25 cellular contexts compared by ENCODE assay signal in genomic region chr2:219520079-219520478, GRCh38. TPM values are rescaled to one million over a fixed set of nuclear protein-coding genes. Genes with fewer than 3 reads are reported as not detected.
A peak's percentile ranks its signal among the peaks of the same experiment; 100 is the strongest.
DNase-seq lines count a peak whose midpoint lies in the region; ATAC-seq and TF ChIP-seq lines count a peak whose summit lies in the region.
"Had no signal": no experiment of that assay in that cellular context is flagged by ENCODE, and none has a peak within 500 bp of the region (broad histone marks: within the 10 kb centered on the region; RNA-seq: fewer than 3 reads in every experiment).

No MANE protein-coding gene starts in this region.

- H3K4me1 ChIP-seq in endodermal cell (ENCODE audit: control insufficient read depth, insufficient read depth, low read length) (peaks cover 4% of the 10 kb centered on the region), GM23338 (ENCODE audit: insufficient read depth) (peaks cover 23% of the 10 kb centered on the region)

- H3K9me3 Mint-ChIP-seq in HFFc6 (no peaks in the 10 kb centered on the region), endodermal cell (no peaks in the 10 kb centered on the region), GM23338 (no peaks in the 10 kb centered on the region)
- H3K9me3 Mint-ChIP-seq: activated CD4-positive, alpha-beta T cell treated with anti-CD3 and anti-CD28 coated beads, Interleukin-2, amount 10 ng/mL, durations not matched to agents 24 days and 14 days; activated T-helper 17 cell treated with anti-CD3 and anti-CD28 coated beads, Interleukin-2, amount 50 U/mL, for 72 hours; mesothelial cell of epicardium; nephron had no signal

- WGBS in endodermal cell (ENCODE audit: insufficient coverage in 1 of 2, insufficient read length in 1 of 2), 2 experiments, result 73 to 79% methylated on average over 5 to 8 of the region's 8 CpGs

- no peak for TF ChIP-seq CTCF in HFFc6 (IDR thresholded peaks at IDR 0.05)
- no peak for TF ChIP-seq CTCF in endodermal cell (conservative IDR thresholded peaks at IDR 0.05)
- TF ChIP-seq CTCF in GM23338 (conservative IDR thresholded peaks at IDR 0.05; ENCODE audit: low read depth in 2 of 2), result no peak
- TF ChIP-seq CTCF in dorsolateral prefrontal cortex (IDR thresholded peaks at IDR 0.05 in 54 of 56, conservative IDR thresholded peaks at IDR 0.05 in 2 of 56; ENCODE audit: low read depth in 1 of 56, partially characterized antibody in 56 of 56), result no peak

- no peaks in the 10 kb centered on the region for H3K79me2 ChIP-seq in GM23338 (replicated peaks; ENCODE audit: insufficient read depth)

- H3K4me3 ChIP-seq in endodermal cell (ENCODE audit: low read length) (no peak overlapping the region), GM23338 (no peak overlapping the region), dorsolateral prefrontal cortex (no peak overlapping the region)
- H3K4me3 ChIP-seq: esophagus squamous epithelium, skin epidermis, thyroid gland had no signal

- H3K27me3 ChIP-seq in endodermal cell (ENCODE audit: control insufficient read depth, insufficient read depth, low read length, poor library complexity, severe bottlenecking), result peaks cover 25% of the 10 kb centered on the region
- peaks cover 39% of the 10 kb centered on the region for H3K27me3 ChIP-seq in GM23338 (ENCODE audit: insufficient read depth)
- H3K27me3 ChIP-seq in dorsolateral prefrontal cortex, result peaks cover 0 to 72% (median 20%) of the 10 kb centered on the region in 45 donors

- H3K27me3 Mint-ChIP-seq in HFFc6 (ENCODE audit: insufficient read depth) (peaks cover 10% of the 10 kb centered on the region; the same call in 1 of the 2 replicates), endodermal cell (ENCODE audit: insufficient read depth) (peaks cover 47% of the 10 kb centered on the region), GM23338 (ENCODE audit: insufficient read depth, low read depth, poor library complexity) (peaks cover 32% of the 10 kb centered on the region)

- intact Hi-C loops in dorsolateral prefrontal cortex (cut with DNase I), result no loop called here

- H3K4me3 Mint-ChIP-seq in HFFc6 (peak overlapping the region; percentile 8; the same call in 1 of the 2 replicates), endodermal cell (no peak overlapping the region), GM23338 (no peak overlapping the region)
- H3K4me3 Mint-ChIP-seq: activated CD4-positive, alpha-beta T cell treated with anti-CD3 and anti-CD28 coated beads, Interleukin-2, amount 10 ng/mL, durations not matched to agents 24 days and 14 days; activated naive CD8-positive, alpha-beta T cell; activated T-helper 17 cell treated with anti-CD3 and anti-CD28 coated beads, Interleukin-2, amount 50 U/mL, for 72 hours; mesothelial cell of epicardium had no signal

- peaks cover 37% of the 10 kb centered on the region for H3K4me1 Mint-ChIP-seq in HFFc6 (ENCODE audit: low read depth)
- peaks cover 20% of the 10 kb centered on the region for H3K4me1 Mint-ChIP-seq in endodermal cell
- peaks cover 67% of the 10 kb centered on the region for H3K4me1 Mint-ChIP-seq in GM23338

- H3K36me3 Mint-ChIP-seq in HFFc6 (ENCODE audit: low read depth) (no peaks in the 10 kb centered on the region), endodermal cell (ENCODE audit: low read depth) (no peaks in the 10 kb centered on the region), GM23338 (ENCODE audit: low read depth) (no peaks in the 10 kb centered on the region; the same call in 2 of the 3 replicates)
- H3K36me3 Mint-ChIP-seq: activated naive CD8-positive, alpha-beta T cell; mesothelial cell of epicardium had no signal

- H3K9me2 ChIP-seq in GM23338 (ENCODE audit: insufficient read depth), result no peaks in the 10 kb centered on the region

- H3K27ac Mint-ChIP-seq in HFFc6, result peak overlapping the region; percentile 12
- H3K27ac Mint-ChIP-seq in endodermal cell, result no peak overlapping the region
- no peak overlapping the region for H3K27ac Mint-ChIP-seq in GM23338
- H3K27ac Mint-ChIP-seq: activated CD4-positive, alpha-beta T cell treated with anti-CD3 and anti-CD28 coated beads, Interleukin-2, amount 10 ng/mL, durations not matched to agents 24 days and 14 days; activated naive CD8-positive, alpha-beta T cell; activated T-helper 17 cell treated with anti-CD3 and anti-CD28 coated beads, Interleukin-2, amount 50 U/mL, for 72 hours; mesothelial cell of epicardium had no signal

- H3K36me3 ChIP-seq in endodermal cell (ENCODE audit: control insufficient read depth, insufficient read depth, low read length), result no peaks in the 10 kb centered on the region
- no peaks in the 10 kb centered on the region for H3K36me3 ChIP-seq in GM23338 (ENCODE audit: insufficient read depth)
- H3K36me3 ChIP-seq: esophagus squamous epithelium, thyroid gland had no signal

- H3K27ac ChIP-seq in endodermal cell (ENCODE audit: low read depth, low read length), result no peak overlapping the region
- no peak overlapping the region for H3K27ac ChIP-seq in GM23338 (ENCODE audit: low read depth)
- H3K27ac ChIP-seq in dorsolateral prefrontal cortex, result no peak overlapping the region
- H3K27ac ChIP-seq: esophagus squamous epithelium, HL-60, RWPE1, skin epidermis, thyroid gland had no signal

- no peaks in the 10 kb centered on the region for H4K20me1 ChIP-seq in GM23338 (replicated peaks; ENCODE audit: insufficient read depth)

- peaks cover 22% of the 10 kb centered on the region for H3F3A ChIP-seq in GM23338 (replicated peaks; ENCODE audit: low read depth)

- no peaks in the 10 kb centered on the region for H3K9me3 ChIP-seq in endodermal cell (ENCODE audit: control insufficient read depth, low read length)
- H3K9me3 ChIP-seq: esophagus squamous epithelium, thyroid gland had no signal

- ATAC-seq in GM23338, result no peak
- ATAC-seq: activated T-helper 17 cell treated with anti-CD3 and anti-CD28 coated beads, Interleukin-2, amount 50 U/mL, for 72 hours; stimulated activated naive CD8-positive, alpha-beta T cell treated with anti-CD3 and anti-CD28 coated beads, Interleukin-15, Interleukin-2, amounts not matched to agents 100 U/mL and 50 U/mL, for 24 hours had no signal

- no peak overlapping the region for H2AFZ ChIP-seq in GM23338

- peak; percentile 38 for DNase-seq in A172 (ENCODE audit: low spot score)
- peak; percentile 21 for DNase-seq in HFFc6
- peak; percentile 57 for DNase-seq in endodermal cell
- no peak for DNase-seq in GM23338 (ENCODE audit: low spot score)
- no peak for DNase-seq in SIG-M5 treated with dmso at 0.1 percent for 504 hours (lab: John Stamatoyannopoulos, UW; ENCODE audit: unreplicated experiment)
- DNase-seq in dorsolateral prefrontal cortex, result no peak
- DNase-seq: activated CD4-positive, alpha-beta T cell treated with anti-CD3 and anti-CD28 coated beads, Interleukin-2, amount 10 ng/mL, durations not matched to agents 24 days and 14 days; effector memory CD4-positive, alpha-beta T cell; esophagus squamous epithelium; NCI-H1417 treated with DMSO at 0.1 percent for 48 hours; NCI-H524 treated with DMSO at 0.1 percent for 48 hours; stimulated activated CD4-positive, alpha-beta T cell treated with anti-CD3 and anti-CD28 coated beads, Interleukin-4, amount 100 ng/mL, for 1 hour; stimulated activated naive CD8-positive, alpha-beta T cell treated with anti-CD3 and anti-CD28 coated beads, Interleukin-15, Interleukin-2, amounts not matched to agents 100 U/mL and 50 U/mL, for 24 hours; SW 1271; thyroid gland had no signal

- no peak overlapping the region for H3K9ac ChIP-seq in endodermal cell (ENCODE audit: extremely low read depth, low read length, poor library complexity, severe bottlenecking)

- H3K4me2 ChIP-seq in GM23338, result no peak overlapping the region

RNA-seq across cellular contexts. Expression of gene ASIC4, which starts 5.8 kb away (rescaled TPM):
- 0.12 and 0.43 TPM in 2 replicates for total RNA-seq in A172 (2014; rRNA removed; shearing (Covaris generic))
- total RNA-seq in HFFc6 (2021; fragmentation: NEBNext Ultra II Directional; extraction: Animal tissue kit (Norgen Biotek cat#: 25700)), result under 1 TPM in 3 of 6 experiments, not detected in 3; 0.05 to 0.19 (median 0.07) TPM
- total RNA-seq in endodermal cell (under 1 TPM; 0.29 to 1.00 TPM), dorsolateral prefrontal cortex (10 to 100 TPM in 7 of 120 experiments, 1 to 10 TPM in 113; 2.8 to 14.2 (median 6.5) TPM)
- 2.0 TPM for polyA plus RNA-seq in endodermal cell (2013, experiment 1 of 2)
- 1.4 TPM for polyA plus RNA-seq in endodermal cell (2013, experiment 2 of 2)
- 3.6 TPM in 1 of 2 replicates, not detected in the other for total RNA-seq in GM23338 (2014; rRNA removed; shearing (Covaris generic))
- 0.13 and 0.40 TPM in 2 replicates for polyA plus RNA-seq in GM23338 (2016; fragmentation: Nextera tagmentation; extraction: Ambion mirVana)
- total RNA-seq: activated CD4-positive, alpha-beta T cell treated with anti-CD3 and anti-CD28 coated beads, Interleukin-2, amount 10 ng/mL, durations not matched to agents 24 days and 14 days; esophagus squamous epithelium; glomerular endothelial cell; MCF 10A; thyroid gland had no signal
- polyA plus RNA-seq: CD14-positive monocyte had no signal

RNA-seq across cellular contexts. Expression of gene GMPPA, which starts 21.4 kb away (rescaled TPM):
- 52.5 and 54.7 TPM in 2 replicates for total RNA-seq in A172 (2014; rRNA removed; shearing (Covaris generic))
- 10 to 100 TPM; 68.9 to 85.3 (median 74.1) TPM for total RNA-seq in HFFc6 (2021; fragmentation: NEBNext Ultra II Directional; extraction: Animal tissue kit (Norgen Biotek cat#: 25700))
- total RNA-seq in endodermal cell (10 to 100 TPM; 36.9 to 38.2 TPM), dorsolateral prefrontal cortex (10 to 100 TPM; 13.8 to 39.8 (median 21.0) TPM)
- polyA plus RNA-seq in endodermal cell (2013, experiment 1 of 2), result 23.4 TPM
- polyA plus RNA-seq in endodermal cell (2013, experiment 2 of 2), result 22.9 TPM
- total RNA-seq in GM23338 (2014; rRNA removed; shearing (Covaris generic)), result 33.8 and 37.3 TPM in 2 replicates
- polyA plus RNA-seq in GM23338 (2016; fragmentation: Nextera tagmentation; extraction: Ambion mirVana), result 25.2 and 27.0 TPM in 2 replicates

RNA-seq across cellular contexts. Expression of gene CHPF, which starts 23.5 kb away (rescaled TPM):
- total RNA-seq in A172 (2014; rRNA removed; shearing (Covaris generic)), result 139 and 161 TPM in 2 replicates
- 100 to 1,000 TPM; 116 to 190 (median 139) TPM for total RNA-seq in HFFc6 (2021; fragmentation: NEBNext Ultra II Directional; extraction: Animal tissue kit (Norgen Biotek cat#: 25700))
- total RNA-seq in endodermal cell (10 to 100 TPM; 51.2 to 54.0 TPM), dorsolateral prefrontal cortex (10 to 100 TPM; 28.8 to 59.4 (median 41.7) TPM)
- polyA plus RNA-seq in endodermal cell (2013, experiment 1 of 2), result 26.1 TPM
- 31.2 TPM for polyA plus RNA-seq in endodermal cell (2013, experiment 2 of 2)
- total RNA-seq in GM23338 (2014; rRNA removed; shearing (Covaris generic)), result 232 and 252 TPM in 2 replicates
- polyA plus RNA-seq in GM23338 (2016; fragmentation: Nextera tagmentation; extraction: Ambion mirVana), result 34.4 and 36.5 TPM in 2 replicates

RNA-seq across cellular contexts. Expression of gene TMEM198, which starts 23.7 kb away (rescaled TPM):
- total RNA-seq in A172 (2014; rRNA removed; shearing (Covaris generic)), result 1.4 and 2.2 TPM in 2 replicates
- 1 to 10 TPM; 2.3 to 2.8 (median 2.7) TPM for total RNA-seq in HFFc6 (2021; fragmentation: NEBNext Ultra II Directional; extraction: Animal tissue kit (Norgen Biotek cat#: 25700))
- 1 to 10 TPM; 2.6 to 3.9 TPM for total RNA-seq in endodermal cell
- 9.6 TPM for polyA plus RNA-seq in endodermal cell (2013, experiment 1 of 2)
- 5.3 TPM for polyA plus RNA-seq in endodermal cell (2013, experiment 2 of 2)
- total RNA-seq in GM23338 (2014; rRNA removed; shearing (Covaris generic)), result 13.7 and 25.6 TPM in 2 replicates
- polyA plus RNA-seq in GM23338 (2016; fragmentation: Nextera tagmentation; extraction: Ambion mirVana), result 5.6 TPM in 2 replicates
- 10 to 100 TPM in 116 of 120 experiments, 1 to 10 TPM in 4; 8.5 to 24.9 (median 16.0) TPM for total RNA-seq in dorsolateral prefrontal cortex
- polyA plus RNA-seq: CD14-positive monocyte had no signal

RNA-seq across cellular contexts. Expression of gene OBSL1, which starts 51.3 kb away (rescaled TPM):
- 119 and 130 TPM in 2 replicates for total RNA-seq in A172 (2014; rRNA removed; shearing (Covaris generic))
- total RNA-seq in HFFc6 (2021; fragmentation: NEBNext Ultra II Directional; extraction: Animal tissue kit (Norgen Biotek cat#: 25700)), result 10 to 100 TPM; 60.0 to 85.2 (median 65.8) TPM
- total RNA-seq in endodermal cell (100 to 1,000 TPM; 156 to 162 TPM), dorsolateral prefrontal cortex (100 to 1,000 TPM in 54 of 120 experiments, 10 to 100 TPM in 66; 54.9 to 144 (median 98.1) TPM)
- polyA plus RNA-seq in endodermal cell (2013, experiment 1 of 2), result 93.4 TPM
- 95.4 TPM for polyA plus RNA-seq in endodermal cell (2013, experiment 2 of 2)
- total RNA-seq in GM23338 (2014; rRNA removed; shearing (Covaris generic)), result 164 and 207 TPM in 2 replicates
- 94.9 and 102 TPM in 2 replicates for polyA plus RNA-seq in GM23338 (2016; fragmentation: Nextera tagmentation; extraction: Ambion mirVana)
- polyA plus RNA-seq: CD14-positive monocyte had no signal

Comparison
In these comparisons a context has a peak if more than half of its experiments do, and no peak if none do; other contexts are left out.
1. DNase-seq: peak in A172 (single experiment), HFFc6 (single experiment) and endodermal cell (single experiment); none in GM23338 (single experiment), SIG-M5 treated with dmso at 0.1 percent for 504 hours (single experiment) and dorsolateral prefrontal cortex (0 of 10).